ENCODE assay signal across 21 cellular contexts in the genomic region with DNA sequence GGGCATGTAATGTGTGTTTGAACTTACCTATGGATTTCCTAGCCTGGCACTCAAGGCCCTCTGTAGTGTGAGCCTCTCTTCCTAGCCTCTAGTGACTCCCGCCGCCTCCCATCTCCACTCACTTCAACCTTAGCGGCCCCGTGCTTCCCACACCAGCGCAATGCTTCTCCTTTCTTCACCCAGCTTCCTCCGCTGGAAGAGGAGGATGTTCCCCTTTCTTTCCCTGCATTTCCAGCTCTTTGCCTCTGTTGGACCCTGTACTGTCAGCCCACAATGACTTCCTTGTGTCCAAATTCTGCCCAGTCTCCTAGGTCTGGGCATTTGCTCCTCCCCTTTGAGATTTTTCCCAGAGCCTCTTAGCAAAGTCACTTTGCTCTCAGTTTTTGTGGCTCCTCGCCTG.
DNase-seq lines count a peak whose midpoint lies in the region; ATAC-seq and TF ChIP-seq lines count a peak whose summit lies in the region.
"Had no signal": no experiment of that assay in that cellular context is flagged by ENCODE, and none has a peak within 500 bp of the region (broad histone marks: within the 10 kb centered on the region; RNA-seq: fewer than 3 reads in every experiment).

No MANE protein-coding gene starts in this region.

- H2AK5ac ChIP-seq in trophoblast cell (ENCODE audit: low read length) = peak overlapping the region; percentile 5

- H3K23ac ChIP-seq in trophoblast cell (ENCODE audit: low read length) = no peak overlapping the region

- H3K14ac ChIP-seq in trophoblast cell (ENCODE audit: low read length) = no peak overlapping the region

- peak; percentile 77 for DNase-seq in CD1c-positive myeloid dendritic cell (ENCODE audit: extremely low spot score)
- no peak for DNase-seq in Panc1 (ENCODE audit: low read depth, low spot score)
- no peak for DNase-seq in glutamatergic neuron
- DNase-seq in trophoblast cell = no peak
- no peak for DNase-seq in activated naive CD4-positive, alpha-beta T cell treated with Interleukin-2 at 50 U/mL for 16 hours
- DNase-seq in effector memory CD8-positive, alpha-beta T cell = no peak
- no peak for DNase-seq in activated naive CD4-positive, alpha-beta T cell treated with anti-CD3 and anti-CD28 coated beads, Interleukin-2, amount 50 U/mL, for 16 hours
- DNase-seq: EL, GF-D8, H7, NCI-H1105 treated with DMSO at 0.1 percent for 48 hours, NCI-H2029 treated with DMSO at 0.1 percent for 48 hours, NCI-H226, NCI-H524, OCI-M1, SHP77 had no signal

- H3K9me3 ChIP-seq in Panc1 (ENCODE audit: control insufficient read depth, insufficient read depth, low read depth, low read length) = no peaks in the 10 kb centered on the region
- no peaks in the 10 kb centered on the region for H3K9me3 ChIP-seq in trophoblast cell (ENCODE audit: insufficient read depth, low read depth, low read length)
- H3K9me3 ChIP-seq: A549 had no signal

- no peak overlapping the region for H4K8ac ChIP-seq in trophoblast cell (ENCODE audit: low read depth, low read length)

- peak overlapping the region; percentile 59 for H4K91ac ChIP-seq in trophoblast cell (ENCODE audit: low read depth, low read length)

- H3K4me1 ChIP-seq in Panc1 (ENCODE audit: control insufficient read depth, insufficient read depth, low read length) (peaks cover 61% of the 10 kb centered on the region), trophoblast cell (ENCODE audit: control insufficient read depth in 1 of 2, insufficient read depth in 2 of 2, low read length in 2 of 2) (peaks cover 17 to 26% of the 10 kb centered on the region in 2 experiments)

- no peak overlapping the region for H4K12ac ChIP-seq in trophoblast cell (ENCODE audit: low read depth, low read length)

- no peaks in the 10 kb centered on the region for H3K27me3 Mint-ChIP-seq in glutamatergic neuron (ENCODE audit: unreplicated experiment)
- peaks cover 5 to 9% of the 10 kb centered on the region in 2 donors for H3K27me3 Mint-ChIP-seq in effector memory CD8-positive, alpha-beta T cell
- H3K27me3 Mint-ChIP-seq: B cell had no signal

- H3K79me2 ChIP-seq in trophoblast cell (ENCODE audit: control insufficient read depth, insufficient read depth, low read length, poor library complexity) = no peaks in the 10 kb centered on the region

- POLR2A ChIA-PET in Panc1 (lab: Charles Lee) = interaction anchor here (0.8 kb wide), 1 partner anchor 143 kb away, joined by 3 read pairs; no protein-coding TSS in a partner anchor

- H2BK5ac ChIP-seq in trophoblast cell (ENCODE audit: low read depth, low read length, poor library complexity) = no peak overlapping the region

- ATAC-seq in Panc1 (no peak), GM18520 (IDR thresholded peaks at IDR 0.05; ENCODE audit: unreplicated experiment) (no peak)
- no peak for ATAC-seq in effector memory CD8-positive, alpha-beta T cell (replicated peaks)
- ATAC-seq: A549 had no signal

- H3K79me1 ChIP-seq in trophoblast cell (ENCODE audit: low read length) = peaks cover 27% of the 10 kb centered on the region

- H3K18ac ChIP-seq in trophoblast cell (ENCODE audit: low read length) = peak overlapping the region; percentile 15

- no peaks in the 10 kb centered on the region for H3K36me3 Mint-ChIP-seq in glutamatergic neuron (ENCODE audit: unreplicated experiment)
- H3K36me3 Mint-ChIP-seq in effector memory CD8-positive, alpha-beta T cell (ENCODE audit: insufficient read depth) = no peaks in the 10 kb centered on the region
- H3K36me3 Mint-ChIP-seq: CD14-positive monocyte had no signal

- H3K4me1 Mint-ChIP-seq in glutamatergic neuron (ENCODE audit: low read depth, unreplicated experiment) = peaks cover 30% of the 10 kb centered on the region
- peaks cover 0 to 3% of the 10 kb centered on the region in 2 donors for H3K4me1 Mint-ChIP-seq in effector memory CD8-positive, alpha-beta T cell (ENCODE audit: low read depth in 2 of 2)
- H3K4me1 Mint-ChIP-seq: B cell had no signal

- H3K27ac ChIP-seq in Panc1 (ENCODE audit: low read length) (peak overlapping the region; percentile 98), trophoblast cell (ENCODE audit: low read depth, low read length) (no peak overlapping the region)
- H3K27ac ChIP-seq: A549, KMS-11 had no signal

- H3K27ac Mint-ChIP-seq in glutamatergic neuron (ENCODE audit: unreplicated experiment) = no peak overlapping the region
- no peak overlapping the region for H3K27ac Mint-ChIP-seq in effector memory CD8-positive, alpha-beta T cell
- H3K27ac Mint-ChIP-seq: B cell had no signal

- CTCF ChIA-PET in Panc1 (lab: Charles Lee) = interaction anchor here (1.0 kb wide), 1 partner anchor 336 kb away, joined by 3 read pairs; no protein-coding TSS in a partner anchor

- peaks cover 2% of the 10 kb centered on the region for H3K9me3 Mint-ChIP-seq in glutamatergic neuron (ENCODE audit: unreplicated experiment)
- H3K9me3 Mint-ChIP-seq in effector memory CD8-positive, alpha-beta T cell = no peaks in the 10 kb centered on the region

- in situ Hi-C loops in Panc1 (cut with HindIII; ENCODE audit: low pct_unique_long_range_greater_than_20kb, low sequenced_read_pairs) = loop anchor here (10.0 to 25.0 kb wide), 2 partner anchors 239 to 327 kb away; no protein-coding TSS in a partner anchor

- H3K4me3 ChIP-seq in Panc1 (ENCODE audit: low read depth in 2 of 2, low read length in 2 of 2) (no peak overlapping the region), trophoblast cell (ENCODE audit: low read depth, low read length) (no peak overlapping the region)
- H3K4me3 ChIP-seq: A549 had no signal

- no peak overlapping the region for H3K4ac ChIP-seq in trophoblast cell (ENCODE audit: low read depth, low read length)

- H3K27me3 ChIP-seq in Panc1 (ENCODE audit: control insufficient read depth, insufficient read depth, low read length) (no peaks in the 10 kb centered on the region), trophoblast cell (ENCODE audit: insufficient read depth, low read length) (no peaks in the 10 kb centered on the region)

- BruUV-seq in Panc1 (replicated peaks; lab: Mats Ljungman, UMichigan) = no TSS peak

- peak overlapping the region; percentile 41 for H3K4me3 Mint-ChIP-seq in glutamatergic neuron (ENCODE audit: unreplicated experiment)
- no peak overlapping the region for H3K4me3 Mint-ChIP-seq in effector memory CD8-positive, alpha-beta T cell
- H3K4me3 Mint-ChIP-seq: B cell had no signal

- intact Hi-C loops in Panc1 (cut with micrococcal nuclease; ENCODE audit: unreplicated experiment) = no loop called here

- WGBS in trophoblast cell (ENCODE audit: extremely low coverage, insufficient coverage, insufficient read length) = no CpG with 5 or more reads among the region's 7 CpGs

- H3K4me2 ChIP-seq in trophoblast cell (ENCODE audit: low read length) = no peak overlapping the region
- H3K4me2 ChIP-seq: A549, KMS-11 had no signal

- no peak overlapping the region for H2AFZ ChIP-seq in trophoblast cell (ENCODE audit: insufficient read depth, low read length, poor library complexity)

- peak overlapping the region; percentile 14 for H2BK120ac ChIP-seq in trophoblast cell (ENCODE audit: insufficient read depth, low read length, poor library complexity)

- H2BK12ac ChIP-seq in trophoblast cell (ENCODE audit: low read length) = peak overlapping the region; percentile 19

- no peak for TF ChIP-seq CTCF in Panc1 (IDR thresholded peaks at IDR 0.05)
- no peak for TF ChIP-seq CTCF in glutamatergic neuron (IDR thresholded peaks at IDR 0.05; ENCODE audit: partially characterized antibody, unreplicated experiment)

- no peak overlapping the region for H3K9ac ChIP-seq in trophoblast cell (ENCODE audit: low read length)
- H3K9ac ChIP-seq: KMS-11 had no signal

- H3K36me3 ChIP-seq in Panc1 (ENCODE audit: control insufficient read depth, insufficient read depth, low read length) (no peaks in the 10 kb centered on the region), trophoblast cell (ENCODE audit: control insufficient read depth in 1 of 2, insufficient read depth in 2 of 2, low read length in 2 of 2) (no peaks in the 10 kb centered on the region)
